Comparison of ENCODE assay signal across 26 cellular contexts in the genomic region with DNA sequence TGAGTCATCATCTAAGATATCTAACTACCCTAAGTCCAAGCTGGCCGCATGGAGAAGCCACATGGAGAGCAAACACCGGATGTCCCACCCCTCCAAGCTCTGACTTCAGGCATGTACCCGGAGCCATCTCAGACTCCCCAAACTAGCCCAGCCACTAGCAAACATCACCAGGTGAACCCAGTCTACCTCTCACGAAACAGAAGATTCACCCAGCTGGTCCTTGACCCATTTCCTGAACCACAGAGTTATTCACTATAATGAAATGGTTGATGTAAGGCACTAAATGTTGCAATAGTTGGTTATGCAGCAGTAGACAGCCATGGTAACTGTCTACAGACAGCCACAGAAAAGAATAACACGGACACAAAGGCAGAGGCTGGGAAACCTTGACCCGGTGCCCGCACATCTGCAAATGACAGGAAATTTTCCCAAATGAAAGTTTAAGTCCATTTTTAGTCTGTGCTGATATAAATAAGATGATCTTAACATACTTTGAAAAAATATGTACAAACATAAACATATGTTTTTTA.
A peak's percentile ranks its signal among the peaks of the same experiment; 100 is the strongest.
DNase-seq lines count a peak whose midpoint lies in the region; ATAC-seq and TF ChIP-seq lines count a peak whose summit lies in the region.
"Had no signal": no experiment of that assay in that cellular context is flagged by ENCODE, and none has a peak within 500 bp of the region (broad histone marks: within the 10 kb centered on the region; RNA-seq: fewer than 3 reads in every experiment).

No MANE protein-coding gene starts in this region.

- intact Hi-C loops in IMR-90 (cut with micrococcal nuclease) (no loop called here), esophagus muscularis mucosa (cut with DNase I) (no loop called here), aorta (cut with DNase I) (loop anchor here in 1 of 2 donors (5.0 kb wide), 1 partner anchor 69 kb away; no protein-coding TSS in a partner anchor)

- H3K4me1 ChIP-seq in IMR-90 (ENCODE audit: control insufficient read depth, insufficient read depth, low read length) (no peaks in the 10 kb centered on the region), esophagus muscularis mucosa (peaks cover 0 to 20% (median 14%) of the 10 kb centered on the region in 4 donors), aorta (ENCODE audit: control insufficient read depth in 1 of 2, insufficient read depth in 2 of 2, low read length in 2 of 2) (no peaks in the 10 kb centered on the region)
- H3K4me1 ChIP-seq: A549, BLaER1 had no signal

- TF ChIP-seq CTCF in IMR-90 (conservative IDR thresholded peaks at IDR 0.05; ENCODE audit: low read depth, low read length) = no peak
- TF ChIP-seq CTCF in esophagus muscularis mucosa (IDR thresholded peaks at IDR 0.05) = no peak

- no TSS peak for BruUV-seq in IMR-90 (replicated peaks; lab: Mats Ljungman, UMichigan)

- no peak overlapping the region for H3K23ac ChIP-seq in IMR-90 (ENCODE audit: low read depth, low read length)

- peaks cover 4% of the 10 kb centered on the region; the same call in 1 of the 2 replicates for H3K9me3 ChIP-seq in IMR-90 (ENCODE audit: control insufficient read depth, insufficient read depth, low read length)
- no peaks in the 10 kb centered on the region for H3K9me3 ChIP-seq in esophagus muscularis mucosa
- no peaks in the 10 kb centered on the region for H3K9me3 ChIP-seq in aorta (ENCODE audit: control insufficient read depth, low read length)
- H3K9me3 ChIP-seq: A549, BLaER1 had no signal

- no peak overlapping the region for H4K8ac ChIP-seq in IMR-90 (ENCODE audit: low read depth in 2 of 2, low read length in 2 of 2)

- H2AK9ac ChIP-seq in IMR-90 (replicated peaks; ENCODE audit: low read depth, low read length, poor library complexity) = no peak overlapping the region

- no peak overlapping the region for H2AK5ac ChIP-seq in IMR-90 (ENCODE audit: low read depth, low read length)

- no peaks in the 10 kb centered on the region for H3K79me1 ChIP-seq in IMR-90 (ENCODE audit: low read depth in 1 of 2, low read length in 2 of 2)

- no peak overlapping the region for H3K14ac ChIP-seq in IMR-90 (replicated peaks; ENCODE audit: low read depth, low read length)

- H3K36me3 ChIP-seq in IMR-90 (ENCODE audit: control insufficient read depth, insufficient read depth, low read length) (no peaks in the 10 kb centered on the region), esophagus muscularis mucosa (no peaks in the 10 kb centered on the region), aorta (ENCODE audit: control insufficient read depth in 1 of 2, insufficient read depth in 2 of 2, low read length in 1 of 2) (no peaks in the 10 kb centered on the region)
- H3K36me3 ChIP-seq: BLaER1 had no signal

- H4K5ac ChIP-seq in IMR-90 (ENCODE audit: low read depth, low read length) = no peak overlapping the region

- H3K4me3 ChIP-seq in IMR-90 (ENCODE audit: insufficient read depth, low read depth, low read length) = no peak overlapping the region
- no peak overlapping the region for H3K4me3 ChIP-seq in esophagus muscularis mucosa
- no peak overlapping the region for H3K4me3 ChIP-seq in aorta (ENCODE audit: low read length in 2 of 2)
- H3K4me3 ChIP-seq: A549, BLaER1, SK-N-MC had no signal

- H2BK5ac ChIP-seq in IMR-90 (ENCODE audit: low read depth, low read length, poor library complexity, severe bottlenecking) = no peak overlapping the region

- H3K18ac ChIP-seq in IMR-90 (ENCODE audit: low read depth, low read length) = no peak overlapping the region

- no peak overlapping the region for H3K4ac ChIP-seq in IMR-90 (ENCODE audit: low read depth, low read length)

- dilution Hi-C loops in IMR-90 (cut with HindIII; ENCODE audit: low sequenced_read_pairs, unreplicated experiment) = no loop called here

- no peak overlapping the region for H2AFZ ChIP-seq in IMR-90 (replicated peaks; ENCODE audit: low read length, poor library complexity)

- TF ChIP-seq EP300 in esophagus muscularis mucosa (IDR thresholded peaks at IDR 0.05) = no peak

- H2BK15ac ChIP-seq in IMR-90 (ENCODE audit: low read depth, low read length) = no peak overlapping the region

- no peak overlapping the region for H3K4me2 ChIP-seq in IMR-90 (ENCODE audit: low read depth, low read length)
- H3K4me2 ChIP-seq: A549, BLaER1, KMS-11 had no signal

- no peak overlapping the region for H4K91ac ChIP-seq in IMR-90 (ENCODE audit: insufficient read depth, low read depth, low read length)

- TF ChIP-seq POLR2A in IMR-90 (IDR thresholded peaks at IDR 0.05; ENCODE audit: low read depth, low read length) (no peak), esophagus muscularis mucosa (IDR thresholded peaks at IDR 0.05; ENCODE audit: low read depth) (no peak)

- in situ Hi-C loops in IMR-90 (cut with MboI; ENCODE audit: low sequenced_read_pairs) = no loop called here

- DNase-seq in AG08395 (ENCODE audit: low spot score) (peak; percentile 65), Daoy (ENCODE audit: low read depth) (peak; percentile 48), IMR-90 (no peak), esophagus muscularis mucosa (ENCODE audit: extremely low spot score) (peak; percentile 55), DMS114 treated with DMSO at 0.1 percent for 48 hours (lab: John Stamatoyannopoulos, UW; ENCODE audit: unreplicated experiment) (no peak), NCI-H774 (lab: John Stamatoyannopoulos, UW) (no peak), aorta (no peak)
- DNase-seq: CD4-positive, alpha-beta T cell; COR-L47; DMS 273 treated with DMSO at 0.1 percent for 48 hours; DND-41; NCI-H1092; NCI-H1436 treated with DMSO at 0.1 percent for 48 hours; NCI-H2081; NCI-H2171; NCI-H526; SHP77 treated with DMSO at 0.1 percent for 48 hours; SW 1271; T-helper 17 cell had no signal

- no peak for TF ChIP-seq RAD21 in IMR-90 (IDR thresholded peaks at IDR 0.05; ENCODE audit: low read length)

- H3K9me1 ChIP-seq in IMR-90 (ENCODE audit: insufficient read depth, low read length) = no peaks in the 10 kb centered on the region

- H4K20me1 ChIP-seq in IMR-90 (ENCODE audit: insufficient read depth, low read length) = no peaks in the 10 kb centered on the region
- H4K20me1 ChIP-seq: BLaER1 had no signal

- no peak overlapping the region for H3K27ac ChIP-seq in IMR-90 (ENCODE audit: insufficient read depth, low read length)
- no peak overlapping the region for H3K27ac ChIP-seq in esophagus muscularis mucosa (replicated peaks in 1 of 4)
- no peak overlapping the region for H3K27ac ChIP-seq in aorta (ENCODE audit: low read depth in 1 of 2, low read length in 2 of 2)
- H3K27ac ChIP-seq: A549, BLaER1, HL-60, KMS-11, RWPE1, SK-N-MC had no signal

- CTCF ChIA-PET in IMR-90 (lab: Yijun Ruan, JAX) = no interaction called here

- 60% methylated on average over 1 of the region's 7 CpGs; no CpG with 5 or more reads in 1 of the 2 experiments for WGBS in IMR-90 (ENCODE audit: extremely low coverage in 2 of 2, insufficient read length in 1 of 2), 2 experiments
- 91% methylated on average over 7 of the region's 7 CpGs for WGBS in esophagus muscularis mucosa
- WGBS in aorta, 2 donors = 83 to 88% methylated on average over 7 of the region's 7 CpGs

- POLR2A ChIA-PET in IMR-90 (lab: Charles Lee; ENCODE audit: unreplicated experiment) = no interaction called here

- no peak for ATAC-seq in IMR-90 (ENCODE audit: low read depth)
- no peak for ATAC-seq in GM21825 (IDR thresholded peaks at IDR 0.05; ENCODE audit: unreplicated experiment)
- no peak for ATAC-seq in aorta (ENCODE audit: low FRiP score)
- ATAC-seq: A549, T-helper 17 cell had no signal

- no peak overlapping the region for H3K56ac ChIP-seq in IMR-90 (ENCODE audit: extremely low read depth, insufficient read depth, low read length)

- no peak overlapping the region for H2BK20ac ChIP-seq in IMR-90 (ENCODE audit: low read depth, low read length)

- H3K9ac ChIP-seq in IMR-90 (ENCODE audit: low read depth, low read length) = no peak overlapping the region
- H3K9ac ChIP-seq: BLaER1, KMS-11 had no signal

- H2BK120ac ChIP-seq in IMR-90 (ENCODE audit: low read depth, low read length) = no peak overlapping the region

- H3K27me3 ChIP-seq in IMR-90 (ENCODE audit: control insufficient read depth, insufficient read depth, low read length) (no peaks in the 10 kb centered on the region), esophagus muscularis mucosa (no peaks in the 10 kb centered on the region), aorta (ENCODE audit: control insufficient read depth in 1 of 2, insufficient read depth in 2 of 2, low read length in 1 of 2) (peaks cover 0 to 2% of the 10 kb centered on the region in 2 donors)
- H3K27me3 ChIP-seq: BLaER1 had no signal

TF ChIP-seq in IMR-90, 13 proteins besides CTCF, POLR2A, EP300 and RAD21:
- TF ChIP-seq CHD1 (IDR thresholded peaks at IDR 0.05; ENCODE audit: low read depth, low read length) (no peak), CEBPB (IDR thresholded peaks at IDR 0.05; ENCODE audit: low read depth, low read length) (0 out of 2 replicates have a peak, but pooled peaks have one; percentile 16)

Comparison
In these comparisons a context has a peak if more than half of its experiments do, and no peak if none do; other contexts are left out.
1. DNase-seq: peak in AG08395 (single experiment), Daoy (single experiment) and esophagus muscularis mucosa (single experiment); none in IMR-90 (single experiment), DMS114 treated with DMSO at 0.1 percent for 48 hours (single experiment), NCI-H774 (single experiment) and aorta (0 of 2).